Comparison of ENCODE assay signal across 27 cellular contexts in the genomic region with DNA sequence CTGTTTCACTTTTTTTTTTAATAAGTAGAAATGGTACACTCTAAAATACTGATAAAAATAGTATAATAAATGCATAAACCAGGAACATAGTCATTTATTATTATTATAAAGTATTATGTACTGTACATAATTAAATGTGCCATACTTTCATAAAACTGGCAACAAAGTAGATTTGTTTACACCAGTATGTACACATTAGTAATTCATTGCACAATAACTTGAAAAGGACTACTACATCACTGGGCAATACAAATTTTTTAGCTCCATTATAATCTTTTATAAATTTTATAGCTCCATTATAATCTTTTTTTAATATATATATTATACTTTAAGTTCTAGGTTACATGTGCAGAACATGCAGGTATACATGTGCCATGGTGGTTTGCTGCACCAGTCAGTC.
"Had no signal": no experiment of that assay in that cellular context is flagged by ENCODE, and none has a peak within 500 bp of the region (broad histone marks: within the 10 kb centered on the region; RNA-seq: fewer than 3 reads in every experiment).

No MANE protein-coding gene starts in this region.

- H3K9me3 ChIP-seq: stomach, testis, thoracic aorta, thyroid gland, tibial nerve, transverse colon, upper lobe of left lung, upper lobe of right lung, uterus, vagina had no signal

- H3K27me3 ChIP-seq: stomach, suprapubic skin, testis, thyroid gland, tibial artery, tibial nerve, transverse colon, upper lobe of left lung, upper lobe of right lung, uterus, vagina had no signal

- ATAC-seq: stimulated activated effector memory CD8-positive, alpha-beta T cell treated with anti-CD3 and anti-CD28 coated beads, Interleukin-12 subunit alpha, Interleukin-12 subunit beta, amount 100 ng/mL, for 72 hours; stimulated activated memory B cell treated with anti-CD40 and anti-IgM and Interleukin-4, amounts not matched to agents 10 μg/mL and 1 μg/mL and 100 μg/mL, for 72 hours; stimulated activated naive B cell treated with anti-CD40 and anti-IgM and Interleukin-4, amounts not matched to agents 10 μg/mL and 1 μg/mL and 100 μg/mL, for 72 hours; stimulated activated naive CD8-positive, alpha-beta T cell treated with anti-CD3 and anti-CD28 coated beads, Interleukin-15, amount 100 ng/mL, for 72 hours; stimulated activated naive CD8-positive, alpha-beta T cell treated with anti-CD3 and anti-CD28 coated beads, Interleukin-15, Interleukin-2, amounts not matched to agents 100 U/mL and 50 U/mL, for 24 hours; upper lobe of right lung had no signal

- H3K4me1 ChIP-seq: stomach, suprapubic skin, testis, thyroid gland, tibial artery, tibial nerve, transverse colon, upper lobe of left lung, upper lobe of right lung, uterus, vagina had no signal

- H3K27ac ChIP-seq: stomach, suprapubic skin, testis, thoracic aorta, thyroid gland, tibial artery, tibial nerve, transverse colon, upper lobe of left lung, upper lobe of right lung, uterus, vagina had no signal

- H3K36me3 ChIP-seq: stomach, suprapubic skin, thoracic aorta, thyroid gland, tibial artery, tibial nerve, transverse colon, upper lobe of left lung, upper lobe of right lung, uterus, vagina had no signal

- FAIRE-seq: urothelium cell line had no signal

- DNase-seq: stimulated activated CD4-positive, alpha-beta T cell treated with anti-CD3 and anti-CD28 coated beads, Interleukin-2, amount 100 ng/mL, for 48 hours; stimulated activated CD4-positive, alpha-beta T cell treated with anti-CD3 and anti-CD28 coated beads, Interleukin-4, amount 100 ng/mL, for 1 hour; stimulated activated CD4-positive, alpha-beta T cell treated with anti-CD3 and anti-CD28 coated beads, Interleukin-4, amount 100 ng/mL, for 24 hours; stimulated activated CD4-positive, alpha-beta T cell treated with anti-CD3 and anti-CD28 coated beads, Interleukin-4, amount 100 ng/mL, for 4 hours; stimulated activated CD8-positive, alpha-beta memory T cell treated with anti-CD3 and anti-CD28 coated beads, Interleukin-4, amount 100 ng/mL, for 48 hours; stimulated activated naive B cell treated with anti-CD40 and anti-IgM and Interleukin-4, amounts not matched to agents 10 μg/mL and 1 μg/mL and 100 μg/mL, for 72 hours; stimulated activated naive CD4-positive, alpha-beta T cell; stimulated activated naive CD4-positive, alpha-beta T cell treated with Interleukin-2 at 50 U/mL for 16 hours; stimulated activated naive CD8-positive, alpha-beta T cell treated with anti-CD3 and anti-CD28 coated beads, Interleukin-15, amount 100 ng/mL, for 72 hours; stimulated activated naive CD8-positive, alpha-beta T cell treated with anti-CD3 and anti-CD28 coated beads, Interleukin-15, Interleukin-2, amounts not matched to agents 100 U/mL and 50 U/mL, for 24 hours; stomach; substantia nigra; testis; thyroid gland; tibial artery; transverse colon; trophoblast cell; upper lobe of left lung; upper lobe of right lung; uterus had no signal

- H3K4me3 ChIP-seq: stomach, suprapubic skin, testis, thoracic aorta, thyroid gland, tibial artery, tibial nerve, transverse colon, upper lobe of left lung, upper lobe of right lung, uterus, vagina had no signal
